Comparison of ENCODE assay signal across 21 cellular contexts in genomic region chr1:165570078-165570477, GRCh38. TPM values are rescaled to one million over a fixed set of nuclear protein-coding genes. Genes with fewer than 3 reads are reported as not detected.
DNase-seq lines count a peak whose midpoint lies in the region; TF ChIP-seq lines count a peak whose summit lies in the region.
"Had no signal": no experiment of that assay in that cellular context is flagged by ENCODE, and none has a peak within 500 bp of the region (broad histone marks: within the 10 kb centered on the region; RNA-seq: fewer than 3 reads in every experiment).

No MANE protein-coding gene starts in this region.

- H3K27me3 ChIP-seq in SJCRH30 (no peaks in the 10 kb centered on the region; the same call in 1 of the 2 replicates), colonic mucosa (no peaks in the 10 kb centered on the region)

- intact Hi-C loops in colonic mucosa (cut with DNase I) = no loop called here

- H3K36me3 ChIP-seq in SJCRH30 (no peaks in the 10 kb centered on the region), colonic mucosa (no peaks in the 10 kb centered on the region)

- DNase-seq in DMS 273 (lab: John Stamatoyannopoulos, UW; ENCODE audit: unreplicated experiment) = peak; percentile 76
- DNase-seq in NCI-H1694 treated with DMSO at 0.1 percent for 48 hours (lab: John Stamatoyannopoulos, UW) = peak; percentile 41
- peak; percentile 78 for DNase-seq in NCI-H524 treated with DMSO at 0.1 percent for 48 hours (lab: John Stamatoyannopoulos, UW)
- peak; percentile 24 to 58 for DNase-seq in SJCRH30
- DNase-seq in midbrain (lab: John Stamatoyannopoulos, UW) = no peak
- DNase-seq in colonic mucosa = no peak
- DNase-seq in NCI-H510A (lab: John Stamatoyannopoulos, UW) = no peak
- no peak for DNase-seq in NK-92 treated with Interleukin-12 subunit alpha and Interleukin-12 subunit beta, amount 100 ng/mL, for 24 hours (lab: John Stamatoyannopoulos, UW)
- DNase-seq: ACHN; AML-193; Caco-2; CD4-positive, alpha-beta T cell; DMS53; DND-41; EL; HCEC 1CT; KBM-7 had no signal

- no peak overlapping the region for H3K9ac ChIP-seq in colonic mucosa (ENCODE audit: low read depth in 2 of 2, low read length in 2 of 2)

- H3K4me1 ChIP-seq in SJCRH30 = peaks cover 28% of the 10 kb centered on the region
- H3K4me1 ChIP-seq in colonic mucosa = no peaks in the 10 kb centered on the region
- H3K4me1 ChIP-seq: Caco-2 had no signal

- H3K4me3 ChIP-seq in SJCRH30 = no peak overlapping the region
- no peak overlapping the region for H3K4me3 ChIP-seq in colonic mucosa
- H3K4me3 ChIP-seq: GM12878, GM23338 had no signal

- H3K9me3 ChIP-seq in SJCRH30 (replicated peaks) (no peaks in the 10 kb centered on the region), colonic mucosa (no peaks in the 10 kb centered on the region)
- H3K9me3 ChIP-seq: Caco-2 had no signal

- no peak for TF ChIP-seq CTCF in colonic mucosa (IDR thresholded peaks at IDR 0.05)

- peak overlapping the region; percentile 29 for H3K27ac ChIP-seq in SJCRH30
- H3K27ac ChIP-seq in colonic mucosa = no peak overlapping the region
- H3K27ac ChIP-seq: C4-2B had no signal

RNA-seq across cellular contexts. Expression of gene LRRC52, which starts 26.3 kb away (rescaled TPM):
- not detected in 2 replicates for total RNA-seq in SJCRH30 (2014; rRNA removed; shearing (Covaris generic))
- total RNA-seq in colonic mucosa = not detected
- total RNA-seq: Caco-2; CD4-positive, alpha-beta T cell; G401; GM12878; GM23338 had no signal

Comparison
In these comparisons a context has a peak if more than half of its experiments do, and no peak if none do; other contexts are left out.
1. DNase-seq: peak in DMS 273 (single experiment), NCI-H1694 treated with DMSO at 0.1 percent for 48 hours (single experiment), NCI-H524 treated with DMSO at 0.1 percent for 48 hours (single experiment) and SJCRH30 (2 of 2); none in midbrain (single experiment), colonic mucosa (single experiment), NCI-H510A (single experiment) and NK-92 treated with Interleukin-12 subunit alpha and Interleukin-12 subunit beta, amount 100 ng/mL, for 24 hours (single experiment).